In the genomic region with DNA sequence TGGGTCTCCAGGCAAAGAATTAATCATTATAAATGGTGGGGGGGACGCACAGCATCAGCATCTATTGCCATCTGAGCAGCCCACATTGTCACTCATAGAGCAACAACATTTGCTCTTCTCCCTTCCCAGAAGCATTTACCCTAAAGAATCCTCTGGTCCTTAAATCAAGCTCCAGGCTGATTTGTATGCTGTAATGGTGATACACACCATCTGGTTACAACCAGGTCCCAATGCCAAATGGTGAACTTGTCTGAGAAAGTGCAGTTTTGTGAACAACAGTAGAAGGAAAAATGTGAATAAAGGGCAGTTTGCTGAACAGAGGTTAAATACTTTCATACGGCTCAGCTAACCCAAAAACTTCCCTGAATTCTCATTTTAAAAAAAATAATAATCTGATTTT, we compare ENCODE assay signal across 20 cellular contexts.
"Had no signal": no experiment of that assay in that cellular context is flagged by ENCODE, and none has a peak within 500 bp of the region (broad histone marks: within the 10 kb centered on the region; RNA-seq: fewer than 3 reads in every experiment).

No MANE protein-coding gene starts in this region.

- H3K4me1 ChIP-seq: esophagus muscularis mucosa, gastrocnemius medialis, right atrium auricular region, thyroid gland had no signal

- H3K27ac ChIP-seq: coronary artery, esophagus muscularis mucosa, gastrocnemius medialis, neutrophil, pancreas, right atrium auricular region, stomach, thyroid gland had no signal

- DNase-seq: dermis blood vessel endothelial cell; effector memory CD4-positive, alpha-beta T cell; gastrocnemius medialis; head of caudate nucleus; natural killer cell; pancreas; sigmoid colon; stimulated activated CD4-positive, alpha-beta T cell treated with anti-CD3 and anti-CD28 coated beads, Interleukin-2, amount 100 ng/mL, for 24 hours; stimulated activated CD4-positive, alpha-beta T cell treated with anti-CD3 and anti-CD28 coated beads, Interleukin-4, amount 100 ng/mL, for 24 hours; stimulated activated naive CD4-positive, alpha-beta T cell treated with Interleukin-2 at 50 U/mL for 16 hours; stomach; thyroid gland; trophoblast cell had no signal

- H3K9me3 ChIP-seq: esophagus muscularis mucosa, gastrocnemius medialis, neutrophil, pancreas, right atrium auricular region, sigmoid colon, stomach, thyroid gland had no signal

- H3K27me3 ChIP-seq: esophagus muscularis mucosa, gastrocnemius medialis, neutrophil, pancreas, right atrium auricular region, sigmoid colon, stomach, thyroid gland had no signal

- H3K4me3 ChIP-seq: coronary artery, esophagus muscularis mucosa, gastrocnemius medialis, lung, pancreas, right atrium auricular region, sigmoid colon, stomach, thyroid gland had no signal

- ATAC-seq: gastrocnemius medialis; left lobe of liver; natural killer cell; pancreas; stimulated activated effector memory CD8-positive, alpha-beta T cell treated with anti-CD3 and anti-CD28 coated beads, Interleukin-12 subunit alpha, Interleukin-12 subunit beta, amount 100 ng/mL, for 72 hours had no signal

- H3K36me3 ChIP-seq: esophagus muscularis mucosa, gastrocnemius medialis, neutrophil, pancreas, right atrium auricular region, sigmoid colon, stomach, thyroid gland had no signal
